1 cellular context compared by ENCODE assay signal in genomic region chr3:25088284-25088683, GRCh38.
TF ChIP-seq lines count a peak whose summit lies in the region.

No MANE protein-coding gene starts in this region.

TF ChIP-seq in HEK293, 187 proteins besides CTCF, POLR2A, EP300 and RAD21 (continued from another document):
- no peak for TF ChIP-seq BCL6B (tag by site-specific recombination; IDR thresholded peaks at IDR 0.05)
- TF ChIP-seq FEZF1 (tag by site-specific recombination; IDR thresholded peaks at IDR 0.05), result peak; percentile 52
- 0 out of 2 replicates have a peak, but pooled peaks have one; percentile 35 for TF ChIP-seq KLF10 (tag by site-specific recombination; IDR thresholded peaks at IDR 0.05)
- no peak for TF ChIP-seq SETDB1 (IDR thresholded peaks at IDR 0.05; ENCODE audit: insufficient read length, low read length)
- TF ChIP-seq WT1 (tag by site-specific recombination; IDR thresholded peaks at IDR 0.05), result peak; percentile 82
- TF ChIP-seq GLI4 (tag by site-specific recombination; IDR thresholded peaks at IDR 0.05), result no peak
- TF ChIP-seq SP3 (tag by site-specific recombination; IDR thresholded peaks at IDR 0.05), result no peak
- TF ChIP-seq ZEB2 (tag by site-specific recombination; IDR thresholded peaks at IDR 0.05), result peak; percentile 31; the same call in 1 of the 2 replicates
- TF ChIP-seq, protein P1, sequence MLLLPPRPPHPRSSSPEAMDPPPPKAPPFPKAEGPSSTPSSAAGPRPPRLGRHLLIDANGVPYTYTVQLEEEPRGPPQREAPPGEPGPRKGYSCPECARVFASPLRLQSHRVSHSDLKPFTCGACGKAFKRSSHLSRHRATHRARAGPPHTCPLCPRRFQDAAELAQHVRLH (tag by site-specific recombination; IDR thresholded peaks at IDR 0.05), result no peak
- no peak for TF ChIP-seq ZBTB49 (tag by site-specific recombination; IDR thresholded peaks at IDR 0.05; ENCODE audit: low read depth)
- 0 out of 2 replicates have a peak, but pooled peaks have one; percentile 13 for TF ChIP-seq ZNF629 (tag by site-specific recombination; IDR thresholded peaks at IDR 0.05)
- 0 out of 2 replicates have a peak, but pooled peaks have one; percentile 23 for TF ChIP-seq TCF7L2 (IDR thresholded peaks at IDR 0.05; ENCODE audit: borderline replicate concordance, low read depth, low read length)
- TF ChIP-seq, protein P2, sequence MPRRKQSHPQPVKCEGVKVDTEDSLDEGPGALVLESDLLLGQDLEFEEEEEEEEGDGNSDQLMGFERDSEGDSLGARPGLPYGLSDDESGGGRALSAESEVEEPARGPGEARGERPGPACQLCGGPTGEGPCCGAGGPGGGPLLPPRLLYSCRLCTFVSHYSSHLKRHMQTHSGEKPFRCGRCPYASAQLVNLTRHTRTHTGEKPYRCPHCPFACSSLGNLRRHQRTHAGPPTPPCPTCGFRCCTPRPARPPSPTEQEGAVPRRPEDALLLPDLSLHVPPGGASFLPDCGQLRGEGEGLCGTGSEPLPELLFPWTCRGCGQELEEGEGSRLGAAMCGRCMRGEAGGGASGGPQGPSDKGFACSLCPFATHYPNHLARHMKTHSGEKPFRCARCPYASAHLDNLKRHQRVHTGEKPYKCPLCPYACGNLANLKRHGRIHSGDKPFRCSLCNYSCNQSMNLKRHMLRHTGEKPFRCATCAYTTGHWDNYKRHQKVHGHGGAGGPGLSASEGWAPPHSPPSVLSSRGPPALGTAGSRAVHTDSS (tag by site-specific recombination; IDR thresholded peaks at IDR 0.05), result 0 out of 2 replicates have a peak, but pooled peaks have one; percentile 25
